In the genomic region with DNA sequence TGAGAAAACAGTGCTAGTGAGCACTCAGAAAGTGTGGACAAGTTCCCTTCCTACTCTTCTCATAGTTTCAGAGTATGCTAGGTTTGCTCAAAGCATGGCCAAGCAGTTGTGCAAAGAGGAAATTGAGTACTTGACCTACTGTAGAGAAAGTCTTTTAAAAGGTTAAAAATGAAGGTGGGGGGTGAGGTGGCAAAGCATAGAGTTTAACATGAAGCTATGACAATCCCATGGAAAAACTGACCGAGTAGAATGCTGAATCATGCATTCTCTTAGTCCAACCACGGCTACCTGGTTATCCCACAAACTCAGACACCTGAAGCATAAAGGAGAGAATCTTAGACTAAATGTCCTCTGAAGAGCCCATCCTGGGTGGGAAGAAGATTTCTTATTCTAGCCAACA, we compare ENCODE assay signal across 2 cellular contexts.
A peak's percentile ranks its signal among the peaks of the same experiment; 100 is the strongest.
TF ChIP-seq lines count a peak whose summit lies in the region.

No MANE protein-coding gene starts in this region.

TF ChIP-seq in A549, 52 proteins besides CTCF, POLR2A, EP300 and RAD21:
- TF ChIP-seq MAFK (IDR thresholded peaks at IDR 0.05; ENCODE audit: partially characterized antibody) (peak; percentile 50), JUN (IDR thresholded peaks at IDR 0.05) (no peak)

TF ChIP-seq in GM23338, 12 proteins besides CTCF, POLR2A, EP300 and RAD21:
- TF ChIP-seq ETS1 (IDR thresholded peaks at IDR 0.05) (no peak), JUNB (IDR thresholded peaks at IDR 0.05; ENCODE audit: unreplicated experiment) (no peak), EZH2phosphoT487 (IDR thresholded peaks at IDR 0.05; ENCODE audit: unreplicated experiment) (no peak), STAT1 (IDR thresholded peaks at IDR 0.05; ENCODE audit: unreplicated experiment) (no peak), NANOG (IDR thresholded peaks at IDR 0.05; ENCODE audit: borderline replicate concordance) (no peak), POLR2AphosphoS5 (IDR thresholded peaks at IDR 0.05; ENCODE audit: low read depth) (no peak), ZNF331 (CRISPR knock-in tag; IDR thresholded peaks at IDR 0.05; ENCODE audit: low read depth) (no peak), CREB1 (CRISPR knock-in tag; IDR thresholded peaks at IDR 0.05; ENCODE audit: low read depth) (no peak), ZNF114 (CRISPR knock-in tag; IDR thresholded peaks at IDR 0.05) (no peak)
- TF ChIP-seq, protein P1, sequence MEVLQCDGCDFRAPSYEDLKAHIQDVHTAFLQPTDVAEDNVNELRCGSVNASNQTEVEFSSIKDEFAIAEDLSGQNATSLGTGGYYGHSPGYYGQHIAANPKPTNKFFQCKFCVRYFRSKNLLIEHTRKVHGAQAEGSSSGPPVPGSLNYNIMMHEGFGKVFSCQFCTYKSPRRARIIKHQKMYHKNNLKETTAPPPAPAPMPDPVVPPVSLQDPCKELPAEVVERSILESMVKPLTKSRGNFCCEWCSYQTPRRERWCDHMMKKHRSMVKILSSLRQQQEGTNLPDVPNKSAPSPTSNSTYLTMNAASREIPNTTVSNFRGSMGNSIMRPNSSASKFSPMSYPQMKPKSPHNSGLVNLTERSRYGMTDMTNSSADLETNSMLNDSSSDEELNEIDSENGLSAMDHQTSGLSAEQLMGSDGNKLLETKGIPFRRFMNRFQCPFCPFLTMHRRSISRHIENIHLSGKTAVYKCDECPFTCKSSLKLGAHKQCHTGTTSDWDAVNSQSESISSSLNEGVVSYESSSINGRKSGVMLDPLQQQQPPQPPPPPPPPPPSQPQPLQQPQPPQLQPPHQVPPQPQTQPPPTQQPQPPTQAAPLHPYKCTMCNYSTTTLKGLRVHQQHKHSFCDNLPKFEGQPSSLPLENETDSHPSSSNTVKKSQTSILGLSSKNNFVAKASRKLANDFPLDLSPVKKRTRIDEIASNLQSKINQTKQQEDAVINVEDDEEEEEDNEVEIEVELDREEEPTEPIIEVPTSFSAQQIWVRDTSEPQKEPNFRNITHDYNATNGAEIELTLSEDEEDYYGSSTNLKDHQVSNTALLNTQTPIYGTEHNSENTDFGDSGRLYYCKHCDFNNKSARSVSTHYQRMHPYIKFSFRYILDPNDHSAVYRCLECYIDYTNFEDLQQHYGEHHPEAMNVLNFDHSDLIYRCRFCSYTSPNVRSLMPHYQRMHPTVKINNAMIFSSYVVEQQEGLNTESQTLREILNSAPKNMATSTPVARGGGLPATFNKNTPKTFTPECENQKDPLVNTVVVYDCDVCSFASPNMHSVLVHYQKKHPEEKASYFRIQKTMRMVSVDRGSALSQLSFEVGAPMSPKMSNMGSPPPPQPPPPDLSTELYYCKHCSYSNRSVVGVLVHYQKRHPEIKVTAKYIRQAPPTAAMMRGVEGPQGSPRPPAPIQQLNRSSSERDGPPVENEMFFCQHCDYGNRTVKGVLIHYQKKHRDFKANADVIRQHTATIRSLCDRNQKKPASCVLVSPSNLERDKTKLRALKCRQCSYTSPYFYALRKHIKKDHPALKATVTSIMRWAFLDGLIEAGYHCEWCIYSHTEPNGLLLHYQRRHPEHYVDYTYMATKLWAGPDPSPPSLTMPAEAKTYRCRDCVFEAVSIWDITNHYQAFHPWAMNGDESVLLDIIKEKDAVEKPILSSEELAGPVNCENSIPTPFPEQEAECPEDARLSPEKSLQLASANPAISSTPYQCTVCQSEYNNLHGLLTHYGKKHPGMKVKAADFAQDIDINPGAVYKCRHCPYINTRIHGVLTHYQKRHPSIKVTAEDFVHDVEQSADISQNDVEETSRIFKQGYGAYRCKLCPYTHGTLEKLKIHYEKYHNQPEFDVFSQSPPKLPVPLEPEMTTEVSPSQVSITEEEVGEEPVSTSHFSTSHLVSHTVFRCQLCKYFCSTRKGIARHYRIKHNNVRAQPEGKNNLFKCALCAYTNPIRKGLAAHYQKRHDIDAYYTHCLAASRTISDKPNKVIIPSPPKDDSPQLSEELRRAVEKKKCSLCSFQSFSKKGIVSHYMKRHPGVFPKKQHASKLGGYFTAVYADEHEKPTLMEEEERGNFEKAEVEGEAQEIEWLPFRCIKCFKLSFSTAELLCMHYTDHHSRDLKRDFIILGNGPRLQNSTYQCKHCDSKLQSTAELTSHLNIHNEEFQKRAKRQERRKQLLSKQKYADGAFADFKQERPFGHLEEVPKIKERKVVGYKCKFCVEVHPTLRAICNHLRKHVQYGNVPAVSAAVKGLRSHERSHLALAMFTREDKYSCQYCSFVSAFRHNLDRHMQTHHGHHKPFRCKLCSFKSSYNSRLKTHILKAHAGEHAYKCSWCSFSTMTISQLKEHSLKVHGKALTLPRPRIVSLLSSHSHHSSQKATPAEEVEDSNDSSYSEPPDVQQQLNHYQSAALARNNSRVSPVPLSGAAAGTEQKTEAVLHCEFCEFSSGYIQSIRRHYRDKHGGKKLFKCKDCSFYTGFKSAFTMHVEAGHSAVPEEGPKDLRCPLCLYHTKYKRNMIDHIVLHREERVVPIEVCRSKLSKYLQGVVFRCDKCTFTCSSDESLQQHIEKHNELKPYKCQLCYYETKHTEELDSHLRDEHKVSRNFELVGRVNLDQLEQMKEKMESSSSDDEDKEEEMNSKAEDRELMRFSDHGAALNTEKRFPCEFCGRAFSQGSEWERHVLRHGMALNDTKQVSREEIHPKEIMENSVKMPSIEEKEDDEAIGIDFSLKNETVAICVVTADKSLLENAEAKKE (CRISPR knock-in tag; IDR thresholded peaks at IDR 0.05): no peak
